6 cellular contexts compared by ENCODE assay signal in the genomic region with DNA sequence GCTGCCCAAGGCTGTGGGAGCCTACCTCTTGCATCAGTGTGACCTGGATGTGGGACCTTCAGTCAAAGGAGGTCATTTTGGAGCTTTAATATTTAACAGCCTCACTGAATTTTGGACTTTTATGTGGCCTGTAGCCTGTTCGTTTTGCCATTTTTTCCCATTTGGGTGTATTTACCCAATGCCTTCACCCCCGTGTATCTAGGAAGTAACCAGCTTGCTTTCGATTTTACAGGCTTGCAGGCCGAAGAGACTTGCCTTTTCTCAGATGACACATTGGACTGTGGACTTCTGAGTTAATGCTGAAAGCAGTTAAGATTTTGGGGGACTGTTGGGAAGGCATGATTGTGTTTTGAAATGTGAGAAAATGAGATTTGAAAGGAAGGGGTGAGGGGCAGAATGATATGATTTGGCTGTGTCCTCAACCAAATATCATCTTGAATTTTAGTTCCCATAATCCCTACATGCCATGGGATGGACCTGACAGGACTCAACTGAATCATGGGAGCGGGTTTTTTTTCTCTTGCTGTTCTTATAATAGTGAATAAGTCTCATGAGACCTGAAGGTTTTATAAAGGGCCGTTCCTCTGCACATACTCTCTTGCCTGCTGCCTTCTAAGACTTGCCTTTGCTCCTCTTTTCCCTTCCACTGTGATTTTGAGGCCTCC.
A peak's percentile ranks its signal among the peaks of the same experiment; 100 is the strongest.
DNase-seq lines count a peak whose midpoint lies in the region; ATAC-seq, FAIRE-seq and TF ChIP-seq lines count a peak whose summit lies in the region.
"Not testable (repeated sequence)": the region's sequence is repeated elsewhere in the genome, so short reads cannot be mapped to it uniquely, and the experiment has no call there.

No MANE protein-coding gene starts in this region.

- H3K79me2 ChIP-seq in astrocyte (ENCODE audit: insufficient read depth, low read length) = not testable (repeated sequence)

- WGBS in right lobe of liver (ENCODE audit: insufficient coverage, low coverage, low lambda C conversion rate, missing lambda C conversion rate) = 0% methylated on average over 1 of the region's 6 CpGs

- H3K27me3 Mint-ChIP-seq in astrocyte (ENCODE audit: low read depth, unreplicated experiment) = not testable (repeated sequence)

- not testable (repeated sequence) for H3K36me3 Mint-ChIP-seq in astrocyte (ENCODE audit: low read depth, unreplicated experiment)

- H3K9me3 ChIP-seq in astrocyte (ENCODE audit: insufficient read depth, low read depth, low read length); right lobe of liver: not testable (repeated sequence)

- TF ChIP-seq POLR2A in GM12892 (IDR thresholded peaks at IDR 0.05; ENCODE audit: low read depth, low read length); right lobe of liver (IDR thresholded peaks at IDR 0.05): not testable (repeated sequence)

- not testable (repeated sequence) for H3K9ac ChIP-seq in astrocyte (ENCODE audit: low read length)

- not testable (repeated sequence) for H3K4me1 ChIP-seq in astrocyte (ENCODE audit: insufficient read depth, low read length); right lobe of liver

- not testable (repeated sequence) for H4K20me1 ChIP-seq in astrocyte (ENCODE audit: insufficient read depth, low read length)

- H3K4me3 Mint-ChIP-seq in astrocyte (ENCODE audit: unreplicated experiment) = not testable (repeated sequence)

- peak; percentile 88 for FAIRE-seq in GM12892 (lab: Jason Lieb, UNC)
- FAIRE-seq in HTR-8/SVneo (lab: Jason Lieb, UNC) = peak; percentile 81
- peak; percentile 73 for FAIRE-seq in astrocyte (lab: Jason Lieb, UNC)
- FAIRE-seq in bronchial epithelial cell (lab: Jason Lieb, UNC) = peak; percentile 96

- H3K27ac Mint-ChIP-seq in astrocyte (ENCODE audit: unreplicated experiment) = not testable (repeated sequence)

- H3K27me3 ChIP-seq in astrocyte (ENCODE audit: insufficient read depth, low read length); bronchial epithelial cell (ENCODE audit: control insufficient read depth, insufficient read depth, low read length); right lobe of liver: not testable (repeated sequence)

- H3K4me2 ChIP-seq in astrocyte (ENCODE audit: low read length) = not testable (repeated sequence)

- not testable (repeated sequence) for H3K4me3 ChIP-seq in astrocyte (ENCODE audit: insufficient read depth, low read depth, low read length); bronchial epithelial cell (ENCODE audit: low read depth, low read length); right lobe of liver

- not testable (repeated sequence) for H2AFZ ChIP-seq in astrocyte (ENCODE audit: low read depth, low read length)

- intact Hi-C loops in right lobe of liver (cut with DNase I) = not testable (repeated sequence)

- not testable (repeated sequence) for DNase-seq in GM12892 (ENCODE audit: insufficient read length); HTR-8/SVneo (ENCODE audit: insufficient read length, low spot score); astrocyte (ENCODE audit: low read depth); bronchial epithelial cell (ENCODE audit: low read depth); left lobe of liver (ENCODE audit: low spot score); right lobe of liver

- H3K9me3 Mint-ChIP-seq in astrocyte (ENCODE audit: unreplicated experiment) = not testable (repeated sequence)

- H3K36me3 ChIP-seq in astrocyte (ENCODE audit: insufficient read depth, low read length); bronchial epithelial cell (ENCODE audit: control insufficient read depth, insufficient read depth, low read length); right lobe of liver: not testable (repeated sequence)

- TF ChIP-seq CTCF in astrocyte (IDR thresholded peaks at IDR 0.05; ENCODE audit: insufficient read depth, low read depth, low read length); bronchial epithelial cell (IDR thresholded peaks at IDR 0.05; ENCODE audit: insufficient read depth, low read length, severe bottlenecking); right lobe of liver (IDR thresholded peaks at IDR 0.05): not testable (repeated sequence)

- ATAC-seq in left lobe of liver (peak; percentile 97), right lobe of liver (peak; percentile 86 to 96 (median 96))

- H3K4me1 Mint-ChIP-seq in astrocyte (ENCODE audit: low read depth, unreplicated experiment) = not testable (repeated sequence)

- H3K27ac ChIP-seq in astrocyte (ENCODE audit: low read depth, low read length); right lobe of liver: not testable (repeated sequence)
